Comparison of ENCODE assay signal across 1 cellular context in genomic region chr11:89625171-89625570, GRCh38.
TF ChIP-seq lines count a peak whose summit lies in the region.

No MANE protein-coding gene starts in this region.

TF ChIP-seq in WTC11, 78 proteins besides CTCF, POLR2A, EP300 and RAD21 (continued from another document):
- TF ChIP-seq ZNF281 (CRISPR knock-in tag; IDR thresholded peaks at IDR 0.05), result no peak
- no peak for TF ChIP-seq ATF3 (CRISPR knock-in tag; conservative IDR thresholded peaks at IDR 0.05)
- no peak for TF ChIP-seq HMGXB4 (CRISPR knock-in tag; IDR thresholded peaks at IDR 0.05)
- no peak for TF ChIP-seq ERG (CRISPR knock-in tag; IDR thresholded peaks at IDR 0.05)
